ENCODE assay signal across 10 cellular contexts in the genomic region with DNA sequence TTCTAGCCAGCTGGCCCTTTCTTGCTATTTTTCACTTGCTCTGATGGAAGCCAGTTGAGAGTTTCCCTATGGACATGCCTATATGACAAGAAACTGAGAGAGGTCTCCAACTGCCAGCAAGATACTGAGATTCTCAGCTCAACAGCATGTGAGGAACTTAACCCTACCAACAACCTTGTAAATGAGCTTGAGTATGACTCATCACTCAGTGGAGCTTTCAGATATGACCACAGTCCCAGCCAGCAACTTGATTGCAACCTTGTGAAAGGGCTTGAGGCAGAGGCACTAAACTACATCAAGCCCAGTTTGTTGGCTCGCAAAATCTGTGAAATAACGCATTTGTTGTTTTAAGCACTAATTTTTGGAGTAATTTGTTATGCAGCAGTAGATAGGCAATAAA.
DNase-seq lines count a peak whose midpoint lies in the region; ATAC-seq and TF ChIP-seq lines count a peak whose summit lies in the region.
"Had no signal": no experiment of that assay in that cellular context is flagged by ENCODE, and none has a peak within 500 bp of the region (broad histone marks: within the 10 kb centered on the region; RNA-seq: fewer than 3 reads in every experiment).

No MANE protein-coding gene starts in this region.

- DNase-seq in amniotic stem cell (lab: John Stamatoyannopoulos, UW) (peak; percentile 29), type B pancreatic cell (ENCODE audit: extremely low spot score, unreplicated experiment) (no peak)
- DNase-seq in activated naive CD4-positive, alpha-beta T cell treated with anti-CD3 and anti-CD28 coated beads, Interleukin-2, amount 50 U/mL, for 72 hours (ENCODE audit: low spot score in 2 of 2), result no peak
- DNase-seq in activated naive CD4-positive, alpha-beta T cell treated with anti-CD3 and anti-CD28 coated beads for 36 hours, result no peak
- DNase-seq: naive B cell had no signal

- H3K27me3 Mint-ChIP-seq in type B pancreatic cell, result no peaks in the 10 kb centered on the region
- H3K27me3 Mint-ChIP-seq in activated naive CD4-positive, alpha-beta T cell treated with anti-CD3 and anti-CD28 coated beads for 36 hours (ENCODE audit: low read depth), result peaks cover 9% of the 10 kb centered on the region

- H3K27ac Mint-ChIP-seq in type B pancreatic cell, result no peak overlapping the region
- H3K27ac Mint-ChIP-seq in activated naive CD4-positive, alpha-beta T cell treated with anti-CD3 and anti-CD28 coated beads, Interleukin-2, amount 50 U/mL, for 72 hours, result no peak overlapping the region
- H3K27ac Mint-ChIP-seq in activated naive CD4-positive, alpha-beta T cell treated with anti-CD3 and anti-CD28 coated beads for 36 hours, result no peak overlapping the region
- H3K27ac Mint-ChIP-seq: naive B cell; stimulated activated naive CD8-positive, alpha-beta T cell treated with anti-CD3 and anti-CD28 coated beads, Interleukin-15, Interleukin-2, amounts not matched to agents 100 ng/mL and 50 ng/mL, for 24 hours had no signal

- H3K36me3 Mint-ChIP-seq in type B pancreatic cell, result no peaks in the 10 kb centered on the region
- no peaks in the 10 kb centered on the region for H3K36me3 Mint-ChIP-seq in activated naive CD4-positive, alpha-beta T cell treated with anti-CD3 and anti-CD28 coated beads, Interleukin-2, amount 50 U/mL, for 72 hours
- no peaks in the 10 kb centered on the region for H3K36me3 Mint-ChIP-seq in activated naive CD4-positive, alpha-beta T cell treated with anti-CD3 and anti-CD28 coated beads for 36 hours (ENCODE audit: low read depth)

- ATAC-seq in GM19452 (IDR thresholded peaks at IDR 0.05; ENCODE audit: unreplicated experiment) (peak; percentile 89), HG03196 (IDR thresholded peaks at IDR 0.05; ENCODE audit: unreplicated experiment) (peak; percentile 72), GM19023 (IDR thresholded peaks at IDR 0.05; ENCODE audit: unreplicated experiment) (no peak)
- no peak for ATAC-seq in activated naive CD4-positive, alpha-beta T cell treated with anti-CD3 and anti-CD28 coated beads, Interleukin-2, amount 50 U/mL, for 72 hours

- H3K4me3 Mint-ChIP-seq in type B pancreatic cell, result peak overlapping the region; percentile 6
- no peak overlapping the region for H3K4me3 Mint-ChIP-seq in activated naive CD4-positive, alpha-beta T cell treated with anti-CD3 and anti-CD28 coated beads for 36 hours
- H3K4me3 Mint-ChIP-seq: central memory CD8-positive, alpha-beta T cell; naive B cell; stimulated activated naive CD8-positive, alpha-beta T cell treated with anti-CD3 and anti-CD28 coated beads, Interleukin-15, Interleukin-2, amounts not matched to agents 100 ng/mL and 50 ng/mL, for 24 hours had no signal

- H3K9me3 Mint-ChIP-seq in type B pancreatic cell, result peaks cover 8% of the 10 kb centered on the region
- H3K9me3 Mint-ChIP-seq in activated naive CD4-positive, alpha-beta T cell treated with anti-CD3 and anti-CD28 coated beads, Interleukin-2, amount 50 U/mL, for 72 hours, result peaks cover 3 to 6% of the 10 kb centered on the region in 2 donors
- H3K9me3 Mint-ChIP-seq in activated naive CD4-positive, alpha-beta T cell treated with anti-CD3 and anti-CD28 coated beads for 36 hours, result no peaks in the 10 kb centered on the region
- H3K9me3 Mint-ChIP-seq: central memory CD8-positive, alpha-beta T cell; stimulated activated naive CD8-positive, alpha-beta T cell treated with anti-CD3 and anti-CD28 coated beads, Interleukin-15, Interleukin-2, amounts not matched to agents 100 ng/mL and 50 ng/mL, for 24 hours had no signal

- intact Hi-C loops in activated naive CD4-positive, alpha-beta T cell treated with anti-CD3 and anti-CD28 coated beads for 36 hours (cut with micrococcal nuclease), result no loop called here

- H3K4me1 Mint-ChIP-seq in type B pancreatic cell (ENCODE audit: unreplicated experiment), result peaks cover 6% of the 10 kb centered on the region
- no peaks in the 10 kb centered on the region for H3K4me1 Mint-ChIP-seq in activated naive CD4-positive, alpha-beta T cell treated with anti-CD3 and anti-CD28 coated beads for 36 hours (ENCODE audit: low read depth)
- H3K4me1 Mint-ChIP-seq: central memory CD8-positive, alpha-beta T cell; naive B cell had no signal

- CTCF ChIA-PET in activated naive CD4-positive, alpha-beta T cell treated with anti-CD3 and anti-CD28 coated beads for 36 hours (lab: Charles Lee), result interaction anchor here (0.6 kb wide), 1 partner anchor 418 kb away, joined by 3 read pairs; no protein-coding TSS in a partner anchor

- TF ChIP-seq CTCF in type B pancreatic cell (conservative IDR thresholded peaks at IDR 0.05), result no peak

Comparison
In these comparisons a context has a peak if more than half of its experiments do, and no peak if none do; other contexts are left out.
1. ATAC-seq: peak in GM19452 (single experiment) and HG03196 (single experiment); none in activated naive CD4-positive, alpha-beta T cell treated with anti-CD3 and anti-CD28 coated beads, Interleukin-2, amount 50 U/mL, for 72 hours (0 of 2) and GM19023 (single experiment).